ENCODE assay signal across 21 cellular contexts in the genomic region with DNA sequence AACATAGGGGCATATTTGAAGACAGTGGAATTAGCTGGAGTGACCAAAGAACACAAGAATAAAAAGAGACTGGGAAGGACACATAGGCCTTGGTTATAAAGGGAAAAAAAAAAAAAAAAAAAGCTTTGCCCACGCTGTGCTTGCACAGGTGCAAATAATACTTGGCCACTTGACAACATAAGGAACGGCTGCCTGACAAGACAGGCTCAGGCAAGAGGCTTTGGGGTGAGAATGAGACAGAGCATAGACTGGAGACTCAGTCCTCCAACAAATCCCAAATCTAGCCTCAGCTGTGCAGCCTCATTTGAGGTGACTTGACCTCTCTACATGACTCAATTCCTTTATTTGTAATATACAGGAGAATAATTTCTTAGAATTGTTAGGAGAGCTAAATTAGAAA.
"Had no signal": no experiment of that assay in that cellular context is flagged by ENCODE, and none has a peak within 500 bp of the region (broad histone marks: within the 10 kb centered on the region; RNA-seq: fewer than 3 reads in every experiment).

No MANE protein-coding gene starts in this region.

- ATAC-seq: activated CD4-positive, alpha-beta T cell treated with anti-CD3 and anti-CD28 coated beads for 36 hours; heart left ventricle; left ventricle myocardium superior; natural killer cell treated with Interleukin-12 subunit alpha and Interleukin-12 subunit beta and Interleukin-15 and Interleukin-18, amount 100 ng/mL, for 72 hours had no signal

- H3K4me3 ChIP-seq: cardiac muscle cell, heart left ventricle, spleen, testis, uterus had no signal

- H3K27me3 ChIP-seq: heart left ventricle, testis, uterus had no signal

- H3K4me1 ChIP-seq: spleen, testis, uterus had no signal

- DNase-seq: activated B cell treated with CpG ODN at 0.5 μM for 24 hours; activated CD4-positive, alpha-beta T cell treated with anti-CD3 and anti-CD28 coated beads for 36 hours; activated CD4-positive, alpha-beta T cell treated with anti-CD3 and anti-CD28 coated beads, Interleukin-2, amount 50 U/mL, for 4 hours; activated effector memory CD4-positive, alpha-beta T cell treated with Interleukin-2 at 50 U/mL for 16 hours; activated naive CD4-positive, alpha-beta T cell treated with anti-CD3 and anti-CD28 coated beads for 36 hours; activated naive CD8-positive, alpha-beta T cell treated with anti-CD3 and anti-CD28 coated beads, Interleukin-2, amount 10 ng/mL, durations not matched to agents 7 days and 5 days; activated T-cell treated with anti-CD3 and anti-CD28 coated beads, Interleukin-2, amount 50 U/mL, for 48 hours; amygdala; dermis blood vessel endothelial cell; effector CD8-positive, alpha-beta T cell; heart left ventricle; left ventricle myocardium superior; midbrain; spleen; stimulated activated CD4-positive, alpha-beta T cell treated with anti-CD3 and anti-CD28 coated beads, Interleukin-4, amount 100 ng/mL, for 1 hour; stimulated activated naive CD4-positive, alpha-beta T cell; testis; trophoblast cell; uterus had no signal

- H3K36me3 ChIP-seq: cardiac muscle cell, heart left ventricle, spleen, uterus had no signal

- H3K27ac ChIP-seq: cardiac muscle cell, heart left ventricle, spleen, testis, uterus had no signal

- H3K9me3 ChIP-seq: heart left ventricle, spleen, testis, uterus had no signal
